35 cellular contexts compared by ENCODE assay signal in genomic region chr2:167548396-167548795, GRCh38.
"Had no signal": no experiment of that assay in that cellular context is flagged by ENCODE, and none has a peak within 500 bp of the region (broad histone marks: within the 10 kb centered on the region; RNA-seq: fewer than 3 reads in every experiment).

No MANE protein-coding gene starts in this region.

- H3K4me3 ChIP-seq: MG63 had no signal

- H3K4me2 ChIP-seq: KMS-11 had no signal

- DNase-seq: Karpas-422, Kasumi-1, KG1, MG63, MM.1S, MV-4-11, NCI-H1048, NCI-H1092, NCI-H1092 treated with DMSO at 0.1 percent for 48 hours, NCI-H1105, NCI-H1105 treated with DMSO at 0.1 percent for 48 hours, NCI-H1417, NCI-H1417 treated with DMSO at 0.1 percent for 48 hours, NCI-H1436, NCI-H1436 treated with DMSO at 0.1 percent for 48 hours, NCI-H146, NCI-H1694, NCI-H1694 treated with DMSO at 0.1 percent for 48 hours, NCI-H187, NCI-H187 treated with DMSO at 0.1 percent for 48 hours, NCI-H1930, NCI-H2029, NCI-H2029 treated with DMSO at 0.1 percent for 48 hours, NCI-H2081, NCI-H2081 treated with DMSO at 0.1 percent for 48 hours, NCI-H2107, NCI-H2171, NCI-H2171 treated with DMSO at 0.1 percent for 48 hours, NCI-H2227 treated with DMSO at 0.1 percent for 48 hours, NCI-H226, NCI-H345, NCI-H446, NCI-H446 treated with DMSO at 0.1 percent for 48 hours, NCI-H510A had no signal

- H3K9me3 ChIP-seq: MG63 had no signal

- H3K27me3 ChIP-seq: MG63 had no signal

- H3K36me3 ChIP-seq: MG63 had no signal

- H3K9ac ChIP-seq: KMS-11 had no signal

- H3K27ac ChIP-seq: KMS-11 had no signal
